ENCODE assay signal across 10 cellular contexts in the genomic region with DNA sequence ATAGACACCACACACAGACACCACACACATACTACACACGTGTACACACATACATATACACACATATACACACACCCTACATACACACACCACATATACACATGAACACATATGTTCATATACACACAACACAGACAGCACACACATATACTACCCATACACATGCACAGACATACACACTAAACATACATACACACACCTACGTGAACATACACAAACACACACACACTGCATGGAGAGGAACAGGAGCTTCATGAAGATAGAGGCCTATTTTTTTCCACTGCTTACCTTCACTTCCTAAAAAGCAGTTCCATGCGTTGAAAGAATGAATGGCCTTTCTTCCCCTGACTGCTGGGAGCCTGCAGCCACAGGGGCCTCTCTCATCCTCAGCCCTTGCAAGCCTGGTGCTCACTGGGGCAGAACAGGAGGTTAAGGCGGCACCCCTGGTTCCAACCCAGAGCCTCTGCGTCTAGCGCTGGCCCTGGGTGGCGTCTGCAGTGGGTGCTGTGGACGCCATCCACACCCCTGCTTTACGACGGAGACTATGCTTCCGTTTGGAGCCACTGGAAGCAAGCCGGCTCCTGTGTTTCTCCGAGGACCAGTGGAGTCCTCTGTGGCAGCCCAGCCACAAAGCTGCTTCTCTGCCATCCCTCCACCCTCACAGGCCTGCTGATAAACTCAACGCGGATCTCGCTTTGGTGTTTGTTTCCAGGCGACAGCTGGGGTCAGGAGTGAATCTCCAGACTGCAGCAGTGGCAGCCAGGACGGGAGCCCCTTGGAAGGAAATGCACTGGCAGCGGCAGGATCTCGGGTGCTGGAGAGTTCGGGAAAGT. TPM values are rescaled to one million over a fixed set of nuclear protein-coding genes. Genes with fewer than 3 reads are reported as not detected.
DNase-seq lines count a peak whose midpoint lies in the region; ATAC-seq and TF ChIP-seq lines count a peak whose summit lies in the region.
"Had no signal": no experiment of that assay in that cellular context is flagged by ENCODE, and none has a peak within 500 bp of the region (broad histone marks: within the 10 kb centered on the region; RNA-seq: fewer than 3 reads in every experiment).

No MANE protein-coding gene starts in this region.

- H3K27me3 Mint-ChIP-seq in MCF 10A (ENCODE audit: insufficient read depth, unreplicated experiment) (no peaks in the 10 kb centered on the region), T-helper 17 cell (no peaks in the 10 kb centered on the region), type B pancreatic cell (peaks cover 21% of the 10 kb centered on the region)

- peak overlapping the region; percentile 12 for H3K4me3 Mint-ChIP-seq in MCF 10A (ENCODE audit: unreplicated experiment)
- peak overlapping the region; percentile 91 for H3K4me3 Mint-ChIP-seq in T-helper 17 cell
- H3K4me3 Mint-ChIP-seq in type B pancreatic cell: peak overlapping the region; percentile 76

- CTCF ChIA-PET in MCF 10A (lab: Yijun Ruan, JAX): interaction anchor here (0.7 kb wide), 1 partner anchor 10 kb away, joined by 3 read pairs; no protein-coding TSS in a partner anchor

- H3K9me3 ChIP-seq in breast epithelium: no peaks in the 10 kb centered on the region
- H3K9me3 ChIP-seq in T-helper 17 cell (ENCODE audit: control insufficient read depth, low read length, poor library complexity, severe bottlenecking): no peaks in the 10 kb centered on the region

- no peak overlapping the region for H3K27ac ChIP-seq in breast epithelium

- DNase-seq in MCF 10A (ENCODE audit: unreplicated experiment) (no peak), breast epithelium (ENCODE audit: low spot score in 2 of 2) (no peak), T-helper 17 cell (no peak), left colon (no peak), type B pancreatic cell (ENCODE audit: extremely low spot score, unreplicated experiment) (no peak), NCI-H774 (lab: John Stamatoyannopoulos, UW) (no peak)

- no TSS peak for BruUV-seq in MCF 10A (replicated peaks; lab: Mats Ljungman, UMichigan)

- TF ChIP-seq POLR2A in breast epithelium (IDR thresholded peaks at IDR 0.05): no peak

- H3K9me3 Mint-ChIP-seq in MCF 10A (ENCODE audit: unreplicated experiment) (no peaks in the 10 kb centered on the region), type B pancreatic cell (no peaks in the 10 kb centered on the region)

- peaks cover 6 to 8% of the 10 kb centered on the region in 2 donors for H3K4me1 ChIP-seq in breast epithelium

- intact Hi-C loops in MCF 10A (cut with micrococcal nuclease): loop anchor here (5.0 kb wide), 1 partner anchor 93 kb away; no protein-coding TSS in a partner anchor
- intact Hi-C loops in breast epithelium (cut with DNase I; ENCODE audit: low total_unique reads): no loop called here
- intact Hi-C loops in left colon (cut with DNase I, micrococcal nuclease): no loop called here

- H3K36me3 Mint-ChIP-seq in MCF 10A (ENCODE audit: insufficient read depth, unreplicated experiment) (no peaks in the 10 kb centered on the region), T-helper 17 cell (ENCODE audit: low read depth) (peaks cover 14% of the 10 kb centered on the region), type B pancreatic cell (no peaks in the 10 kb centered on the region)

- no peaks in the 10 kb centered on the region for H3K27me3 ChIP-seq in breast epithelium

- ATAC-seq in T-helper 17 cell: no peak
- ATAC-seq in left colon: peak; percentile 53
- no peak for ATAC-seq in activated CD4-positive, CD25-positive, alpha-beta regulatory T cell treated with anti-CD3 and anti-CD28 coated beads, Interleukin-2, amount 50 U/mL, for 24 hours
- no peak for ATAC-seq in GM18498 (IDR thresholded peaks at IDR 0.05; ENCODE audit: unreplicated experiment)

- H3K4me3 ChIP-seq in breast epithelium: no peak overlapping the region

- H3K36me3 ChIP-seq in breast epithelium: no peaks in the 10 kb centered on the region

- TF ChIP-seq CTCF in MCF 10A (IDR thresholded peaks at IDR 0.05; ENCODE audit: unreplicated experiment) (no peak), breast epithelium (IDR thresholded peaks at IDR 0.05) (no peak), type B pancreatic cell (conservative IDR thresholded peaks at IDR 0.05) (no peak)

- POLR2A ChIA-PET in MCF 10A (lab: Yijun Ruan, JAX): no interaction called here

- H3K4me1 Mint-ChIP-seq in MCF 10A (ENCODE audit: insufficient read depth, unreplicated experiment) (peaks cover 5% of the 10 kb centered on the region), T-helper 17 cell (peaks cover 34% of the 10 kb centered on the region), type B pancreatic cell (ENCODE audit: unreplicated experiment) (peaks cover 22% of the 10 kb centered on the region)

- no peak overlapping the region for H3K27ac Mint-ChIP-seq in MCF 10A (ENCODE audit: low read depth, unreplicated experiment)
- H3K27ac Mint-ChIP-seq in T-helper 17 cell: peak overlapping the region; percentile 88
- peak overlapping the region; percentile 8 for H3K27ac Mint-ChIP-seq in type B pancreatic cell

RNA-seq across cellular contexts. Expression of gene RASA3, which starts 1.9 kb away (rescaled TPM):
- total RNA-seq in MCF 10A (2022) (9.1 and 12.1 TPM in 2 replicates), breast epithelium (10 to 100 TPM; 14.2 to 54.9 (median 31.5) TPM), T-helper 17 cell (100 to 1,000 TPM; 204 to 215 TPM), left colon (1 to 10 TPM; 6.5 to 9.0 TPM), type B pancreatic cell (ENCODE audit: low replicate concordance) (1.9 and 9.3 TPM in 2 replicates)

RNA-seq across cellular contexts. Expression of gene CFAP97D2, which starts 44.7 kb away (rescaled TPM):
- total RNA-seq in MCF 10A (2022): not detected in 2 replicates
- total RNA-seq in breast epithelium: not detected
- not detected for total RNA-seq in T-helper 17 cell
- total RNA-seq in left colon: not detected
- total RNA-seq in type B pancreatic cell (ENCODE audit: low replicate concordance): not detected in 2 replicates
- total RNA-seq: fibroblast of villous mesenchyme, urinary bladder had no signal

Comparison
In these comparisons a context has a peak if more than half of its experiments do, and no peak if none do; other contexts are left out.
1. H3K4me3 Mint-ChIP-seq: peak in every context shown above with its lines; median percentile 91 in T-helper 17 cell; 76 in type B pancreatic cell; 12 in MCF 10A.